11 cellular contexts compared by ENCODE assay signal in the genomic region with DNA sequence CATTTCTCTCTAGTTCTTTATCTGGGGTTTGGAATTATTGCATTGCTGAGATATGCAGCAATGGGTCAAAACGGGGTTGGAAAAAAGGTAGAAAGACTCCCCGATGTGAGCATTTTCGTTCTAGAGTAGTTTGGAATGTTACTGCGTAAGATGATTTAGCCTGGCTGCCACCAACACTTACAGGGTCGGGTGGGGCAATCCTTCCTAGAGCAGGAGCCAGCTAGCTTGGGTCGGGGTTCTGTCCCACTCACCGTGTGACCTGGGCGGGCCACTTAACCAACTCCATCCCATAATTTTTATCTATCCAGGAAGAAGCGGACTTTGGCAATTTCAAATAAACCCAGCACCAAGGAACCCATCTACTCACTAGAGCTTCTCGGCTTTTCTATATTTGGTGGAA.
DNase-seq lines count a peak whose midpoint lies in the region; FAIRE-seq and TF ChIP-seq lines count a peak whose summit lies in the region.
"Had no signal": no experiment of that assay in that cellular context is flagged by ENCODE, and none has a peak within 500 bp of the region (broad histone marks: within the 10 kb centered on the region; RNA-seq: fewer than 3 reads in every experiment).

No MANE protein-coding gene starts in this region.

- no peak for FAIRE-seq in astrocyte (lab: Jason Lieb, UNC)
- FAIRE-seq: GM18507 had no signal

- H2BK15ac ChIP-seq in mesendoderm (replicated peaks; ENCODE audit: low read depth), result no peak overlapping the region

- peak overlapping the region; percentile 82 for H3K27ac Mint-ChIP-seq in astrocyte (ENCODE audit: unreplicated experiment)
- H3K27ac Mint-ChIP-seq: activated T-helper 17 cell treated with anti-CD3 and anti-CD28 coated beads, Interleukin-2, amount 50 U/mL, for 72 hours had no signal

- no peak overlapping the region for H2BK120ac ChIP-seq in mesendoderm (ENCODE audit: low read depth, low read length)

- no peaks in the 10 kb centered on the region for H3K27me3 Mint-ChIP-seq in astrocyte (ENCODE audit: low read depth, unreplicated experiment)

- no peak overlapping the region for H3K18ac ChIP-seq in mesendoderm (ENCODE audit: low read length)

- H3K4me1 ChIP-seq in astrocyte (ENCODE audit: insufficient read depth, low read length), result no peaks in the 10 kb centered on the region
- no peaks in the 10 kb centered on the region for H3K4me1 ChIP-seq in mesendoderm (ENCODE audit: control insufficient read depth, low read depth, low read length)
- peaks cover 0 to 4% (median 0%) of the 10 kb centered on the region in 3 donors for H3K4me1 ChIP-seq in esophagus squamous epithelium
- H3K4me1 ChIP-seq: left lung had no signal

- no peak for TF ChIP-seq CTCF in astrocyte (IDR thresholded peaks at IDR 0.05; ENCODE audit: insufficient read depth, low read depth, low read length)
- TF ChIP-seq CTCF in esophagus squamous epithelium (IDR thresholded peaks at IDR 0.05), result no peak

- no peak overlapping the region for H4K5ac ChIP-seq in mesendoderm (ENCODE audit: low read length)

- peak; percentile 68 for DNase-seq in G401 (ENCODE audit: low spot score)
- peak; percentile 44 for DNase-seq in NCI-H1105 treated with DMSO at 0.1 percent for 48 hours (lab: John Stamatoyannopoulos, UW)
- no peak for DNase-seq in astrocyte (ENCODE audit: low read depth)
- peak; percentile 64 for DNase-seq in mesendoderm
- no peak for DNase-seq in foreskin melanocyte
- DNase-seq in esophagus squamous epithelium (lab: John Stamatoyannopoulos, UW), result no peak
- DNase-seq in T-helper 1 cell, result no peak
- no peak for DNase-seq in NCI-H2107 (lab: John Stamatoyannopoulos, UW)
- DNase-seq: left lung had no signal

- H2AFZ ChIP-seq in astrocyte (ENCODE audit: low read depth, low read length), result peak overlapping the region; percentile 43

- H3K9me3 Mint-ChIP-seq in astrocyte (ENCODE audit: unreplicated experiment), result no peaks in the 10 kb centered on the region
- H3K9me3 Mint-ChIP-seq: activated T-helper 17 cell treated with anti-CD3 and anti-CD28 coated beads, Interleukin-2, amount 50 U/mL, for 72 hours had no signal

- no peaks in the 10 kb centered on the region for H3K36me3 ChIP-seq in astrocyte (ENCODE audit: insufficient read depth, low read length)
- H3K36me3 ChIP-seq in mesendoderm (ENCODE audit: control insufficient read depth, insufficient read depth, low read length), result no peaks in the 10 kb centered on the region
- no peaks in the 10 kb centered on the region for H3K36me3 ChIP-seq in esophagus squamous epithelium
- H3K36me3 ChIP-seq: left lung had no signal

- H4K8ac ChIP-seq in mesendoderm (ENCODE audit: low read depth, low read length), result no peak overlapping the region

- H3K27ac ChIP-seq in astrocyte (ENCODE audit: low read depth, low read length), result no peak overlapping the region
- H3K27ac ChIP-seq in mesendoderm (ENCODE audit: low read depth, low read length), result no peak overlapping the region
- no peak overlapping the region for H3K27ac ChIP-seq in esophagus squamous epithelium
- H3K27ac ChIP-seq: left lung had no signal

- H3K27me3 ChIP-seq in astrocyte (ENCODE audit: insufficient read depth, low read length) (peaks cover under 1% of the 10 kb centered on the region), mesendoderm (ENCODE audit: insufficient read depth, low read length, poor library complexity) (no peaks in the 10 kb centered on the region), esophagus squamous epithelium (peaks cover 0 to 37% (median 0%) of the 10 kb centered on the region in 4 donors)

- peak overlapping the region; percentile 78 for H3K56ac ChIP-seq in mesendoderm (ENCODE audit: low read length)

- intact Hi-C loops in esophagus squamous epithelium (cut with DNase I), result no loop called here

- peak overlapping the region; percentile 78 for H3K4me2 ChIP-seq in astrocyte (ENCODE audit: low read length)
- H3K4me2 ChIP-seq in mesendoderm (ENCODE audit: low read length), result peak overlapping the region; percentile 47

- peak overlapping the region; percentile 86 for H3K4me3 Mint-ChIP-seq in astrocyte (ENCODE audit: unreplicated experiment)
- H3K4me3 Mint-ChIP-seq: activated T-helper 17 cell treated with anti-CD3 and anti-CD28 coated beads, Interleukin-2, amount 50 U/mL, for 72 hours had no signal

- H3K23ac ChIP-seq in mesendoderm (ENCODE audit: low read length), result no peak overlapping the region

- in situ Hi-C loops in G401 (cut with HindIII; ENCODE audit: low sequenced_read_pairs), result no loop called here

- no peak for TF ChIP-seq POLR2A in esophagus squamous epithelium (IDR thresholded peaks at IDR 0.05)

- H3K79me2 ChIP-seq in astrocyte (ENCODE audit: insufficient read depth, low read length) (no peaks in the 10 kb centered on the region), mesendoderm (ENCODE audit: control insufficient read depth, insufficient read depth, low read length) (no peaks in the 10 kb centered on the region)

- peak overlapping the region; percentile 37 for H3K9ac ChIP-seq in astrocyte (ENCODE audit: low read length)
- H3K9ac ChIP-seq in mesendoderm (ENCODE audit: low read length), result peak overlapping the region; percentile 54

- H3K9me3 ChIP-seq in astrocyte (ENCODE audit: insufficient read depth, low read depth, low read length), result no peaks in the 10 kb centered on the region
- H3K9me3 ChIP-seq in esophagus squamous epithelium, result no peaks in the 10 kb centered on the region

- WGBS in mesendoderm (ENCODE audit: extremely low coverage, insufficient coverage, low lambda C conversion rate), result no CpG with 5 or more reads among the region's 10 CpGs
- WGBS in esophagus squamous epithelium, 2 donors, result 29 to 34% methylated on average over 10 of the region's 10 CpGs

- H3K4me3 ChIP-seq in astrocyte (ENCODE audit: insufficient read depth, low read depth, low read length) (peak overlapping the region; percentile 59), mesendoderm (ENCODE audit: low read length) (peak overlapping the region; percentile 69), esophagus squamous epithelium (no peak overlapping the region)
- H3K4me3 ChIP-seq: left lung had no signal

- H4K20me1 ChIP-seq in astrocyte (ENCODE audit: insufficient read depth, low read length), result no peaks in the 10 kb centered on the region

- no peak overlapping the region for H2BK5ac ChIP-seq in mesendoderm (ENCODE audit: low read length)

- no peaks in the 10 kb centered on the region for H3K79me1 ChIP-seq in mesendoderm (ENCODE audit: low read length)

- no peak overlapping the region for H2AK5ac ChIP-seq in mesendoderm (ENCODE audit: low read length)

- H3K4ac ChIP-seq in mesendoderm (ENCODE audit: low read depth, low read length), result no peak overlapping the region

- H3K4me1 Mint-ChIP-seq in astrocyte (ENCODE audit: low read depth, unreplicated experiment), result no peaks in the 10 kb centered on the region
- H3K4me1 Mint-ChIP-seq: activated T-helper 17 cell treated with anti-CD3 and anti-CD28 coated beads, Interleukin-2, amount 50 U/mL, for 72 hours had no signal

- no peaks in the 10 kb centered on the region for H3K36me3 Mint-ChIP-seq in astrocyte (ENCODE audit: low read depth, unreplicated experiment)

Comparison
In these comparisons a context has a peak if more than half of its experiments do, and no peak if none do; other contexts are left out.
1. DNase-seq: peak in G401 (single experiment), NCI-H1105 treated with DMSO at 0.1 percent for 48 hours (single experiment) and mesendoderm (single experiment); none in astrocyte (single experiment), foreskin melanocyte (single experiment), esophagus squamous epithelium (single experiment), T-helper 1 cell (0 of 5) and NCI-H2107 (single experiment).
2. H3K4me3 ChIP-seq: peak in astrocyte (single experiment) and mesendoderm (single experiment); none in esophagus squamous epithelium (0 of 4).